Comparison of ENCODE assay signal across 8 cellular contexts in the genomic region with DNA sequence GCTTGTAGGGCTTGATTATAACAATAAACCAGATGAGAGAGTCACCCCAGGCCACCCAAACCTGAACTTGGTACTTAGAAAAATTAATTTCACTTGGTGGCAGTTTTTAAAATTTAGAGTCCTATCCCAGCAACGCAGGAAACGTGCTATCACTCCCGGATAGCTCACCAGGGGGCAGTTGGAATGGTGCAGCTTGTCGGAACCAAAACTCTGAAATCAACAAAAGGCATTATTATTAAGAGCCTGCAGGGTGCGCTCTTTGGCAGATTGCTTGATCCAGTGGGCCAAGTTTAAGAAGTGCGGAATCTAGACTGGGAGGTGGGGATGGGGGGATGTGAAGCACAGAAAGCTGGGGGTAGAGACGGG. TPM values are rescaled to one million over a fixed set of nuclear protein-coding genes. Genes with fewer than 3 reads are reported as not detected.
DNase-seq lines count a peak whose midpoint lies in the region; ATAC-seq and TF ChIP-seq lines count a peak whose summit lies in the region.

No MANE protein-coding gene starts in this region.

- H3K9ac ChIP-seq in mammary epithelial cell (ENCODE audit: insufficient read depth, low read length) (peak overlapping the region; percentile 85), iPS-20b (ENCODE audit: low read depth, low read length) (peak overlapping the region; percentile 91; the same call in 1 of the 2 replicates), skeletal muscle satellite cell (ENCODE audit: low read depth, low read length) (peak overlapping the region; percentile 65)

- TF ChIP-seq CTCF in OCI-LY7 (conservative IDR thresholded peaks at IDR 0.05; ENCODE audit: low read length) (peak; percentile 67), mammary epithelial cell (conservative IDR thresholded peaks at IDR 0.05 in 1 of 2, IDR thresholded peaks at IDR 0.05 in 1 of 2; ENCODE audit: extremely low read depth in 1 of 2, insufficient read depth in 1 of 2, low read depth in 1 of 2, low read length in 2 of 2) (peak; percentile 65 to 84)

- peak overlapping the region; percentile 81 for H3K4me2 ChIP-seq in OCI-LY7 (ENCODE audit: low read length)
- H3K4me2 ChIP-seq in mammary epithelial cell (ENCODE audit: insufficient read depth, low read depth, low read length), result peak overlapping the region; percentile 99
- H3K4me2 ChIP-seq in skeletal muscle satellite cell (ENCODE audit: low read length), result peak overlapping the region; percentile 92

- no peaks in the 10 kb centered on the region for H3K79me2 ChIP-seq in OCI-LY7 (ENCODE audit: insufficient read depth, low read depth, low read length)
- H3K79me2 ChIP-seq in mammary epithelial cell (ENCODE audit: insufficient read depth, low read length), result peaks cover 13% of the 10 kb centered on the region

- intact Hi-C loops in OCI-LY7 (cut with micrococcal nuclease; ENCODE audit: unreplicated experiment) (no loop called here), mammary epithelial cell (cut with micrococcal nuclease) (loop anchor here (1.0 to 10.0 kb wide), 7 partner anchors 161 to 805 kb away; a partner anchor contains a TSS)

- POLR2A ChIA-PET in OCI-LY7 (lab: Charles Lee), result interaction anchor here (0.6 to 0.8 kb wide), 5 partner anchors 381 to 554 kb away, joined by 3 read pairs; no protein-coding TSS in a partner anchor

- peaks cover 22% of the 10 kb centered on the region for H3K4me1 ChIP-seq in OCI-LY7 (ENCODE audit: insufficient read depth, low read length, poor library complexity, severe bottlenecking)
- H3K4me1 ChIP-seq in mammary epithelial cell (ENCODE audit: insufficient read depth, low read length), result peaks cover 23% of the 10 kb centered on the region
- peaks cover 21% of the 10 kb centered on the region; the same call in 1 of the 2 replicates for H3K4me1 ChIP-seq in iPS-20b (ENCODE audit: insufficient read depth, low read length)
- H3K4me1 ChIP-seq in skeletal muscle satellite cell (ENCODE audit: control insufficient read depth, insufficient read depth, low read length), result peaks cover 21% of the 10 kb centered on the region

- CTCF ChIA-PET in OCI-LY7 (lab: Charles Lee; ENCODE audit: unreplicated experiment), result no interaction called here
- CTCF ChIA-PET in mammary epithelial cell (lab: Charles Lee; ENCODE audit: low non-redundant PET), result interaction anchor here (0.6 to 1.4 kb wide), 6 partner anchors 21 to 695 kb away, joined by 3 to 14 read pairs (median 4); no protein-coding TSS in a partner anchor

- no TSS peak for BruUV-seq in OCI-LY7 (replicated peaks; lab: Mats Ljungman, UMichigan)
- BruUV-seq in mammary epithelial cell (replicated peaks; lab: Mats Ljungman, UMichigan), result no TSS peak

- H4K20me1 ChIP-seq in OCI-LY7 (ENCODE audit: insufficient read depth, low read length) (no peaks in the 10 kb centered on the region), mammary epithelial cell (ENCODE audit: insufficient read depth, low read length) (no peaks in the 10 kb centered on the region)

- 3% methylated on average over 6 of the region's 7 CpGs for WGBS in mammary epithelial cell (ENCODE audit: low coverage, missing lambda C conversion rate)

- no peaks in the 10 kb centered on the region for H3K9me2 ChIP-seq in OCI-LY7 (ENCODE audit: insufficient read depth, low read length)

- H2AFZ ChIP-seq in OCI-LY7 (ENCODE audit: low read length) (peak overlapping the region; percentile 88; the same call in 1 of the 2 replicates), mammary epithelial cell (ENCODE audit: low read depth, low read length) (peak overlapping the region; percentile 95)

- no peak for ATAC-seq in HG03095 (IDR thresholded peaks at IDR 0.05; ENCODE audit: unreplicated experiment)
- no peak for ATAC-seq in GM19035 (IDR thresholded peaks at IDR 0.05; ENCODE audit: unreplicated experiment)

- DNase-seq in Daoy (ENCODE audit: low read depth) (peak; percentile 69), OCI-LY7 (ENCODE audit: low spot score) (peak; percentile 50), mammary epithelial cell (peak; percentile 68)
- DNase-seq in Jurkat, Clone E6-1 (ENCODE audit: low read depth, low spot score), result peak; percentile 35

- dilution Hi-C loops in mammary epithelial cell (cut with HindIII; ENCODE audit: low sequenced_read_pairs), result loop anchor here (25.0 kb wide), 1 partner anchor 453 kb away; no protein-coding TSS in a partner anchor

- in situ Hi-C loops in mammary epithelial cell (cut with MboI; ENCODE audit: low sequenced_read_pairs in 2 of 2), result loop anchor here (25.0 kb wide), 1 partner anchor 453 kb away; no protein-coding TSS in a partner anchor

- H3K27ac ChIP-seq in OCI-LY7 (ENCODE audit: low read depth, low read length, poor library complexity, severe bottlenecking) (no peak overlapping the region), mammary epithelial cell (ENCODE audit: insufficient read depth, low read depth, low read length) (peak overlapping the region; percentile 61), iPS-20b (ENCODE audit: low read length) (peak overlapping the region; percentile 2)

- H3K9me3 ChIP-seq in OCI-LY7 (ENCODE audit: low read length) (no peaks in the 10 kb centered on the region), mammary epithelial cell (replicated peaks; ENCODE audit: insufficient read depth, low read length) (no peaks in the 10 kb centered on the region), iPS-20b (ENCODE audit: insufficient read depth, low read depth, low read length) (no peaks in the 10 kb centered on the region), skeletal muscle satellite cell (replicated peaks; ENCODE audit: low read length) (no peaks in the 10 kb centered on the region)

- H3K4me3 ChIP-seq in Jurkat, Clone E6-1 (ENCODE audit: low read length), result no peak overlapping the region
- H3K4me3 ChIP-seq in OCI-LY7 (ENCODE audit: low read depth, low read length, poor library complexity, severe bottlenecking), result peak overlapping the region; percentile 72
- H3K4me3 ChIP-seq in mammary epithelial cell (replicated peaks in 1 of 3; ENCODE audit: insufficient read depth in 1 of 3, low read depth in 2 of 3, low read length in 3 of 3), result peak overlapping the region; percentile 73 to 81 (median 76)
- peak overlapping the region; percentile 91 for H3K4me3 ChIP-seq in iPS-20b (ENCODE audit: low read length)
- H3K4me3 ChIP-seq in skeletal muscle satellite cell (ENCODE audit: low read length), result peak overlapping the region; percentile 73

- H3K36me3 ChIP-seq in OCI-LY7 (ENCODE audit: insufficient read depth, low read length) (no peaks in the 10 kb centered on the region), mammary epithelial cell (ENCODE audit: insufficient read depth, low read length) (no peaks in the 10 kb centered on the region), iPS-20b (ENCODE audit: insufficient read depth, low read depth, low read length) (no peaks in the 10 kb centered on the region), skeletal muscle satellite cell (ENCODE audit: insufficient read depth, low read length) (no peaks in the 10 kb centered on the region)

- H3K27me3 ChIP-seq in mammary epithelial cell (ENCODE audit: insufficient read depth, low read length) (no peaks in the 10 kb centered on the region), iPS-20b (ENCODE audit: insufficient read depth, low read length) (no peaks in the 10 kb centered on the region; the same call in 1 of the 2 replicates), skeletal muscle satellite cell (ENCODE audit: control insufficient read depth, insufficient read depth, low read length) (no peaks in the 10 kb centered on the region)

RNA-seq across cellular contexts. Expression of a gene that starts 2.4 kb away (rescaled TPM):
- 0.48 and 1.9 TPM in 2 replicates for total RNA-seq in Daoy (2014; rRNA removed; shearing (Covaris generic))
- polyA plus RNA-seq in Jurkat, Clone E6-1 (2012; ENCODE audit: insufficient read depth, insufficient read length), result 0.07 TPM
- 0.19 and 0.31 TPM in 2 replicates for total RNA-seq in OCI-LY7 (2014; rRNA removed; shearing (Covaris generic))
- total RNA-seq in OCI-LY7 (2022), result 0.30 and 0.33 TPM in 2 replicates
- 10 to 100 TPM; 18.6 to 55.8 TPM for total RNA-seq in mammary epithelial cell
- 5.2 TPM for polyA plus RNA-seq in mammary epithelial cell
- 53.1 TPM for polyA minus RNA-seq in mammary epithelial cell
- total RNA-seq in skeletal muscle satellite cell (2012; rRNA removed), result 2.8 and 3.5 TPM in 2 replicates
